ENCODE assay signal across 25 cellular contexts in the genomic region with DNA sequence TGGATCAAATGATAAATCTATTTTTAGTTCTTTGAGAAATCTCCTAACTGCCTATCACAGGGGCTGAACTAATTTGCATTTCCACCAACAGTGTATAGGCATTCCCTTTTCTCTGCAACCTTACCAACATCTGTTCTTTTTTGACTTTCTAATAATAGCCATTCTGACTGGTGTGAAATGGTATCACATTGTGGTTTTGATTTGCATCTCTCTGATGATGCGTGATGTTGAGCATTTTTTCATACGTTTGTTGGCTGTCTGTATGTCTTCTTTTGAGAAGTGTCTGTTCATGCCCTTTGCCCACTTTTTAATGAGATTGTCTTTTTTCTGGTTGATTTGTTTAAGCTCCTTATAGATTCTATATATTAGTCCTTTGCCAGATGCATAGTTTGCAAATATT.
"Had no signal": no experiment of that assay in that cellular context is flagged by ENCODE, and none has a peak within 500 bp of the region (broad histone marks: within the 10 kb centered on the region; RNA-seq: fewer than 3 reads in every experiment).

No MANE protein-coding gene starts in this region.

- H3K27ac Mint-ChIP-seq: activated CD4-positive, alpha-beta memory T cell treated with anti-CD3 and anti-CD28 coated beads for 36 hours; activated CD4-positive, alpha-beta T cell treated with anti-CD3 and anti-CD28 coated beads, Interleukin-2, amount 10 ng/mL, durations not matched to agents 24 days and 14 days; activated naive CD4-positive, alpha-beta T cell treated with anti-CD3 and anti-CD28 coated beads for 36 hours; activated naive CD8-positive, alpha-beta T cell treated with anti-CD3 and anti-CD28 coated beads for 36 hours; activated T-helper 1 cell treated with anti-CD3 and anti-CD28 coated beads, Interleukin-12 subunit alpha, Interleukin-12 subunit beta, Interleukin-2, Interleukin-4 antibody, amounts not matched to agents 30 ng/mL and 10 ng/mL and 1 ng/mL, durations not matched to agents 14 hours and 24 hours and 36 hours; natural killer cell had no signal

- H3K27me3 Mint-ChIP-seq: activated CD4-positive, alpha-beta memory T cell treated with anti-CD3 and anti-CD28 coated beads for 36 hours; activated CD4-positive, alpha-beta T cell treated with anti-CD3 and anti-CD28 coated beads, Interleukin-2, amount 10 ng/mL, durations not matched to agents 24 days and 14 days; activated naive CD8-positive, alpha-beta T cell treated with anti-CD3 and anti-CD28 coated beads for 36 hours had no signal

- H3K4me1 Mint-ChIP-seq: activated CD4-positive, alpha-beta T cell treated with anti-CD3 and anti-CD28 coated beads, Interleukin-2, amount 10 ng/mL, durations not matched to agents 24 days and 14 days had no signal

- H3K79me2 ChIP-seq: hepatocyte had no signal

- H2AFZ ChIP-seq: hepatocyte had no signal

- H3K4me3 Mint-ChIP-seq: activated CD4-positive, alpha-beta memory T cell treated with anti-CD3 and anti-CD28 coated beads for 36 hours; activated CD4-positive, alpha-beta T cell treated with anti-CD3 and anti-CD28 coated beads, Interleukin-2, amount 10 ng/mL, durations not matched to agents 24 days and 14 days; activated naive CD4-positive, alpha-beta T cell treated with anti-CD3 and anti-CD28 coated beads for 36 hours; activated naive CD8-positive, alpha-beta T cell treated with anti-CD3 and anti-CD28 coated beads for 36 hours; activated T-helper 1 cell treated with anti-CD3 and anti-CD28 coated beads, Interleukin-12 subunit alpha, Interleukin-12 subunit beta, Interleukin-2, Interleukin-4 antibody, amounts not matched to agents 30 ng/mL and 10 ng/mL and 1 ng/mL, durations not matched to agents 14 hours and 24 hours and 36 hours; natural killer cell had no signal

- H3K9me3 ChIP-seq: adrenal gland had no signal

- DNase-seq: activated CD4-positive, alpha-beta memory T cell treated with anti-CD3 and anti-CD28 coated beads for 36 hours; activated CD4-positive, alpha-beta T cell treated with anti-CD3 and anti-CD28 coated beads, Interleukin-2, amount 10 ng/mL, durations not matched to agents 24 days and 14 days; activated CD8-positive, alpha-beta memory T cell treated with anti-CD3 and anti-CD28 coated beads, Interleukin-2, amount 50 U/mL, for 4 hours; activated effector memory CD4-positive, alpha-beta T cell treated with anti-CD3 and anti-CD28 coated beads, Interleukin-2, amount 50 U/mL, for 16 hours; activated naive CD4-positive, alpha-beta T cell treated with anti-CD3 and anti-CD28 coated beads for 36 hours; activated naive CD8-positive, alpha-beta T cell treated with anti-CD3 and anti-CD28 coated beads for 36 hours; activated T-cell treated with anti-CD3 and anti-CD28 coated beads, Interleukin-2, amount 50 U/mL, for 1 hour; adrenal gland; brain microvascular endothelial cell; caudate nucleus; left cardiac atrium; midbrain; natural killer cell; stimulated activated CD4-positive, alpha-beta T cell treated with anti-CD3 and anti-CD28 coated beads, Interleukin-15, amount 100 ng/mL, for 24 hours; stimulated activated CD4-positive, alpha-beta T cell treated with anti-CD3 and anti-CD28 coated beads, Interleukin-2, amount 100 ng/mL, for 24 hours; stimulated activated naive CD4-positive, alpha-beta T cell; T-helper 9 cell had no signal

- H3K27me3 ChIP-seq: adrenal gland, gastroesophageal sphincter, hepatocyte, right atrium auricular region, suprapubic skin, tibial nerve had no signal

- H3K4me1 ChIP-seq: adrenal gland, gastroesophageal sphincter, right atrium auricular region, suprapubic skin, tibial nerve had no signal

- H3K4me3 ChIP-seq: adrenal gland, gastroesophageal sphincter, hepatocyte, right atrium auricular region, suprapubic skin, tibial nerve had no signal

- H3K27ac ChIP-seq: adrenal gland, brain microvascular endothelial cell, gastroesophageal sphincter, hepatocyte, right atrium auricular region, suprapubic skin, tibial nerve, VCaP had no signal

- ATAC-seq: activated CD4-positive, CD25-positive, alpha-beta regulatory T cell treated with anti-CD3 and anti-CD28 coated beads, Interleukin-2, amount 50 U/mL, for 24 hours; gastroesophageal sphincter; left cardiac atrium had no signal

- H3K4me2 ChIP-seq: hepatocyte had no signal

- H3K36me3 ChIP-seq: adrenal gland, brain microvascular endothelial cell, gastroesophageal sphincter, right atrium auricular region, suprapubic skin, tibial nerve had no signal
